1 cellular context compared by ENCODE assay signal in the genomic region with DNA sequence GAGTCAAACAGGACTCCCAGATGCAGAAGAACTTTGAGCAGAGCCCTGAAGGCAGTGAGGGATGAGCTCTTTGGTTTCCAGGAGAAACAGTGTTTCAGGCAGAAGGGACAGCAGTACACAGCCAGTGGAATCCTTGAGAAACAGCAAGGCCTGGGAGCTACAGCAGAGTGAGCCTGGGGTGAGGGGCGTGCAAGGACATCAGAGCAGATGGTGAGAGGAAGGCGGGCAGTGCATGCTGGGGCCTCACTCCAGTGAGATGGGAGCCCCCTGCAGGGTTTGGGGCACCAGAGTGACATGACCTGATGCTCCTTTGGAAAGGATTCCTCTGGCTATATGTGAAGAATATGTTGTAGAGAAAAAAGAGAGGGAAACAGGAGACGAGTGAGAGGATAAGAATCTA.
TF ChIP-seq lines count a peak whose summit lies in the region.

No MANE protein-coding gene starts in this region.

TF ChIP-seq in WTC11, 78 proteins besides CTCF, POLR2A, EP300 and RAD21:
- TF ChIP-seq, protein P1, sequence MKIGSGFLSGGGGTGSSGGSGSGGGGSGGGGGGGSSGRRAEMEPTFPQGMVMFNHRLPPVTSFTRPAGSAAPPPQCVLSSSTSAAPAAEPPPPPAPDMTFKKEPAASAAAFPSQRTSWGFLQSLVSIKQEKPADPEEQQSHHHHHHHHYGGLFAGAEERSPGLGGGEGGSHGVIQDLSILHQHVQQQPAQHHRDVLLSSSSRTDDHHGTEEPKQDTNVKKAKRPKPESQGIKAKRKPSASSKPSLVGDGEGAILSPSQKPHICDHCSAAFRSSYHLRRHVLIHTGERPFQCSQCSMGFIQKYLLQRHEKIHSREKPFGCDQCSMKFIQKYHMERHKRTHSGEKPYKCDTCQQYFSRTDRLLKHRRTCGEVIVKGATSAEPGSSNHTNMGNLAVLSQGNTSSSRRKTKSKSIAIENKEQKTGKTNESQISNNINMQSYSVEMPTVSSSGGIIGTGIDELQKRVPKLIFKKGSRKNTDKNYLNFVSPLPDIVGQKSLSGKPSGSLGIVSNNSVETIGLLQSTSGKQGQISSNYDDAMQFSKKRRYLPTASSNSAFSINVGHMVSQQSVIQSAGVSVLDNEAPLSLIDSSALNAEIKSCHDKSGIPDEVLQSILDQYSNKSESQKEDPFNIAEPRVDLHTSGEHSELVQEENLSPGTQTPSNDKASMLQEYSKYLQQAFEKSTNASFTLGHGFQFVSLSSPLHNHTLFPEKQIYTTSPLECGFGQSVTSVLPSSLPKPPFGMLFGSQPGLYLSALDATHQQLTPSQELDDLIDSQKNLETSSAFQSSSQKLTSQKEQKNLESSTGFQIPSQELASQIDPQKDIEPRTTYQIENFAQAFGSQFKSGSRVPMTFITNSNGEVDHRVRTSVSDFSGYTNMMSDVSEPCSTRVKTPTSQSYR (CRISPR knock-in tag; IDR thresholded peaks at IDR 0.05): no peak
- TF ChIP-seq NR2C2 (CRISPR knock-in tag; IDR thresholded peaks at IDR 0.05): no peak
- TF ChIP-seq CREB1 (CRISPR knock-in tag; IDR thresholded peaks at IDR 0.05): no peak
- no peak for TF ChIP-seq ZNF671 (CRISPR knock-in tag; IDR thresholded peaks at IDR 0.05)
